Comparison of ENCODE assay signal across 9 cellular contexts in genomic region chr5:18772475-18772874, GRCh38.
DNase-seq lines count a peak whose midpoint lies in the region; ATAC-seq, FAIRE-seq and TF ChIP-seq lines count a peak whose summit lies in the region.
"Had no signal": no experiment of that assay in that cellular context is flagged by ENCODE, and none has a peak within 500 bp of the region (broad histone marks: within the 10 kb centered on the region; RNA-seq: fewer than 3 reads in every experiment).

No MANE protein-coding gene starts in this region.

- no peak overlapping the region for H3K4me2 ChIP-seq in K562 (ENCODE audit: insufficient read depth, low read length)
- H3K4me2 ChIP-seq: BLaER1 had no signal

- WGBS in K562 (ENCODE audit: insufficient coverage, low coverage, missing lambda C conversion rate), result 1% methylated on average over 4 of the region's 4 CpGs

- H3K9me3 ChIP-seq in MG63, result no peaks in the 10 kb centered on the region
- no peaks in the 10 kb centered on the region for H3K9me3 ChIP-seq in K562 (replicated peaks; ENCODE audit: control insufficient read depth, insufficient read depth, low read depth, low read length)
- H3K9me3 ChIP-seq: BLaER1 had no signal

- no peak for DNase-seq in activated T-cell treated with anti-CD3 and anti-CD28 coated beads, Interleukin-2, amount 50 U/mL, for 72 hours
- DNase-seq in activated T-cell treated with anti-CD3 and anti-CD28 coated beads, Interleukin-2, amount 50 U/mL, for 24 hours, result no peak
- peak; percentile 34 for DNase-seq in MG63
- DNase-seq in K562 (ENCODE audit: extremely low read depth in 1 of 4, low spot score in 3 of 4), result peak in 2 of 4 experiments; percentile 11 to 48
- DNase-seq in skeletal muscle cell (ENCODE audit: low read depth), result peak; percentile 20
- DNase-seq in activated effector memory CD4-positive, alpha-beta T cell treated with anti-CD3 and anti-CD28 coated beads, Interleukin-2, amount 50 U/mL, for 16 hours, result no peak
- no peak for DNase-seq in cerebellum (ENCODE audit: low spot score)

- in situ Hi-C loops in K562 (cut with MboI), result no loop called here

- H3K36me3 ChIP-seq in MG63, result no peaks in the 10 kb centered on the region
- no peaks in the 10 kb centered on the region for H3K36me3 ChIP-seq in K562 (ENCODE audit: control insufficient read depth, insufficient read depth, low read length)
- H3K36me3 ChIP-seq: BLaER1 had no signal

- intact Hi-C loops in K562 (cut with micrococcal nuclease), result no loop called here

- H3K4me3 Mint-ChIP-seq in activated T-cell treated with anti-CD3 and anti-CD28 coated beads, Interleukin-2, amount 50 U/mL, for 72 hours, result peak overlapping the region in 1 of 2 donors; percentile 47
- no peak overlapping the region for H3K4me3 Mint-ChIP-seq in activated T-cell treated with anti-CD3 and anti-CD28 coated beads, Interleukin-2, amount 50 U/mL, for 24 hours

- H3K9ac ChIP-seq in K562 (ENCODE audit: insufficient read depth in 1 of 2, low read depth in 2 of 2, low read length in 2 of 2), result no peak overlapping the region
- H3K9ac ChIP-seq: BLaER1 had no signal

- H4K20me1 ChIP-seq in K562 (replicated peaks; ENCODE audit: control insufficient read depth, insufficient read depth, low read length), result no peaks in the 10 kb centered on the region
- H4K20me1 ChIP-seq: BLaER1 had no signal

- no peaks in the 10 kb centered on the region for H3K9me1 ChIP-seq in K562 (ENCODE audit: control insufficient read depth, insufficient read depth, low read length)

- POLR2A ChIA-PET in K562 (lab: Yijun Ruan, JAX), result interaction anchor here (1.0 kb wide), 1 partner anchor 9 kb away, joined by 3 read pairs; no protein-coding TSS in a partner anchor

- TF ChIP-seq EP300 in K562 (IDR thresholded peaks at IDR 0.05; ENCODE audit: low read length), result no peak

- BruUV-seq in K562 (replicated peaks; lab: Mats Ljungman, UMichigan), result no TSS peak

- CTCF ChIA-PET in K562 (lab: Yijun Ruan, JAX; ENCODE audit: low intra/inter-chr PET ratio), result no interaction called here

- H3K9me3 Mint-ChIP-seq in activated T-cell treated with anti-CD3 and anti-CD28 coated beads, Interleukin-2, amount 50 U/mL, for 72 hours, result no peaks in the 10 kb centered on the region
- no peaks in the 10 kb centered on the region for H3K9me3 Mint-ChIP-seq in activated T-cell treated with anti-CD3 and anti-CD28 coated beads, Interleukin-2, amount 50 U/mL, for 24 hours

- H2AFZ ChIP-seq in K562 (ENCODE audit: low read depth, low read length), result no peak overlapping the region; the same call in 1 of the 2 replicates

- H3K27me3 ChIP-seq in MG63 (no peaks in the 10 kb centered on the region), K562 (ENCODE audit: control insufficient read depth in 2 of 2, insufficient read depth in 2 of 2, low read length in 2 of 2) (no peaks in the 10 kb centered on the region)
- H3K27me3 ChIP-seq: BLaER1 had no signal

- TF ChIP-seq POLR2A in K562 (conservative IDR thresholded peaks at IDR 0.05), result no peak

- peak; percentile 79 for FAIRE-seq in K562 (lab: Jason Lieb, UNC)

- no peaks in the 10 kb centered on the region for H3K4me1 Mint-ChIP-seq in activated T-cell treated with anti-CD3 and anti-CD28 coated beads, Interleukin-2, amount 50 U/mL, for 72 hours (ENCODE audit: low read depth)
- H3K4me1 Mint-ChIP-seq in activated T-cell treated with anti-CD3 and anti-CD28 coated beads, Interleukin-2, amount 50 U/mL, for 24 hours (ENCODE audit: low read depth), result peaks cover 8% of the 10 kb centered on the region

- H3K4me3 ChIP-seq in MG63 (peak overlapping the region; percentile 17), K562 (no peak overlapping the region), skeletal muscle cell (ENCODE audit: low read depth, low read length) (no peak overlapping the region)
- H3K4me3 ChIP-seq: BLaER1 had no signal

- no peak overlapping the region for H3K27ac ChIP-seq in K562 (ENCODE audit: extremely low read depth, low read depth, low read length)
- H3K27ac ChIP-seq: BLaER1 had no signal

- no peaks in the 10 kb centered on the region for H3K27me3 Mint-ChIP-seq in activated T-cell treated with anti-CD3 and anti-CD28 coated beads, Interleukin-2, amount 50 U/mL, for 72 hours (ENCODE audit: low read depth)
- peaks cover 3% of the 10 kb centered on the region for H3K27me3 Mint-ChIP-seq in activated T-cell treated with anti-CD3 and anti-CD28 coated beads, Interleukin-2, amount 50 U/mL, for 24 hours

- ATAC-seq in activated T-cell treated with anti-CD3 and anti-CD28 coated beads, Interleukin-2, amount 50 U/mL, for 72 hours (replicated peaks in 1 of 2), result peak; percentile 37 to 81
- ATAC-seq in K562 (peak; percentile 80), GM19452 (IDR thresholded peaks at IDR 0.05; ENCODE audit: unreplicated experiment) (no peak)

- TF ChIP-seq RAD21 in K562 (CRISPR knock-in tag; conservative IDR thresholded peaks at IDR 0.05 in 1 of 2, IDR thresholded peaks at IDR 0.05 in 1 of 2), result peak; percentile 48 to 90

- H3K79me2 ChIP-seq in K562 (ENCODE audit: control insufficient read depth, insufficient read depth, low read length), result no peaks in the 10 kb centered on the region

- no peaks in the 10 kb centered on the region for H3K36me3 Mint-ChIP-seq in activated T-cell treated with anti-CD3 and anti-CD28 coated beads, Interleukin-2, amount 50 U/mL, for 72 hours (ENCODE audit: insufficient read depth in 2 of 2)
- H3K36me3 Mint-ChIP-seq in activated T-cell treated with anti-CD3 and anti-CD28 coated beads, Interleukin-2, amount 50 U/mL, for 24 hours (ENCODE audit: low read depth), result no peaks in the 10 kb centered on the region

- H3K4me1 ChIP-seq in K562 (replicated peaks in 1 of 2; ENCODE audit: control insufficient read depth in 2 of 2, insufficient read depth in 2 of 2, low read length in 2 of 2), result no peaks in the 10 kb centered on the region
- H3K4me1 ChIP-seq: BLaER1 had no signal

- H3K27ac Mint-ChIP-seq in activated T-cell treated with anti-CD3 and anti-CD28 coated beads, Interleukin-2, amount 50 U/mL, for 72 hours, result peak overlapping the region; percentile 38
- no peak overlapping the region for H3K27ac Mint-ChIP-seq in activated T-cell treated with anti-CD3 and anti-CD28 coated beads, Interleukin-2, amount 50 U/mL, for 24 hours

- peak; percentile 23 to 57 (median 41); a peak in 4 of 6 replicates for TF ChIP-seq CTCF in K562 (IDR thresholded peaks at IDR 0.05 in 2 of 3, conservative IDR thresholded peaks at IDR 0.05 in 1 of 3; ENCODE audit: insufficient read depth in 2 of 3, low read depth in 1 of 3, low read length in 3 of 3)

TF ChIP-seq in K562, 482 proteins besides CTCF, POLR2A, EP300 and RAD21 (continues in another document):
- TF ChIP-seq JUND (IDR thresholded peaks at IDR 0.05; ENCODE audit: borderline replicate concordance, low read depth, low read length) (0 out of 2 replicates have a peak, but pooled peaks have one; percentile 51), JUND (tag; IDR thresholded peaks at IDR 0.05; ENCODE audit: borderline replicate concordance, low read depth, low read length) (peak; percentile 37; the same call in 1 of the 3 replicates), PBX2 (CRISPR knock-in tag; IDR thresholded peaks at IDR 0.05; ENCODE audit: low read depth) (no peak), PBX2 (tag; conservative IDR thresholded peaks at IDR 0.05; ENCODE audit: low read depth) (peak; percentile 18; the same call in 1 of the 2 replicates), YY1 (IDR thresholded peaks at IDR 0.05; ENCODE audit: borderline replicate concordance in 1 of 3, control insufficient read depth in 1 of 3, extremely low read depth in 1 of 3, insufficient read depth in 3 of 3, insufficient read length in 1 of 3, insufficient replicate concordance in 2 of 3, low read depth in 1 of 3, low read length in 2 of 3) (no peak), SMC3 (conservative IDR thresholded peaks at IDR 0.05; ENCODE audit: insufficient read depth, low read depth, low read length) (0 out of 2 replicates have a peak, but pooled peaks have one; percentile 21), BACH1 (tag; IDR thresholded peaks at IDR 0.05) (no peak), ELF4 (CRISPR knock-in tag; IDR thresholded peaks at IDR 0.05) (no peak), NFXL1 (CRISPR knock-in tag; IDR thresholded peaks at IDR 0.05) (no peak), ZSCAN29 (IDR thresholded peaks at IDR 0.05) (no peak), NR1H2 (CRISPR knock-in tag; IDR thresholded peaks at IDR 0.05) (no peak)

Comparison
In these comparisons a context has a peak if more than half of its experiments do, and no peak if none do; other contexts are left out.
1. DNase-seq: peak in MG63 (single experiment) and skeletal muscle cell (single experiment); none in activated T-cell treated with anti-CD3 and anti-CD28 coated beads, Interleukin-2, amount 50 U/mL, for 72 hours (0 of 2), activated T-cell treated with anti-CD3 and anti-CD28 coated beads, Interleukin-2, amount 50 U/mL, for 24 hours (single experiment), activated effector memory CD4-positive, alpha-beta T cell treated with anti-CD3 and anti-CD28 coated beads, Interleukin-2, amount 50 U/mL, for 16 hours (single experiment) and cerebellum (single experiment).